10 cellular contexts compared by ENCODE assay signal in the genomic region with DNA sequence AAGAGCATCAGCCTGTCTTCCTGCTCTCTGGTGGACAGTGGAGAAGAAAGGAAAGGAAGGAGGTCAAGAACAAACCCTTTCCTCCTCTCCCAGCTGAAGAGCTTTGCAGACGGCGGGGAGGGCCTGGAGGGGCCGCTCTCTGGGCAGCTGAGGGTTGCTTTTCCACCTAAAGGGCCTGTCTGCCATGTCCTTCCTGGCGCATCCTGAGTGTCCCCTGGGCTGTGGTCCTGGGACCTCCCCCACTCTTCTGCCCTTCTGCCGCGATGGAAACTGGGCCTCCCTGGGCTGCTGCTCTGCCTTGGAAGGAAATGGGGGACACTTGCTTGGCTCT.
DNase-seq lines count a peak whose midpoint lies in the region; ATAC-seq and TF ChIP-seq lines count a peak whose summit lies in the region.
"Had no signal": no experiment of that assay in that cellular context is flagged by ENCODE, and none has a peak within 500 bp of the region (broad histone marks: within the 10 kb centered on the region; RNA-seq: fewer than 3 reads in every experiment).

No MANE protein-coding gene starts in this region.

- no peaks in the 10 kb centered on the region for H3K9me2 ChIP-seq in GM23248 (ENCODE audit: insufficient read depth)

- TF ChIP-seq CTCF in MCF 10A (IDR thresholded peaks at IDR 0.05; ENCODE audit: unreplicated experiment), result no peak

- H3K9ac ChIP-seq in GM23248, result no peak overlapping the region
- peak overlapping the region; percentile 57 for H3K9ac ChIP-seq in skeletal muscle satellite cell (ENCODE audit: low read depth, low read length)

- POLR2A ChIA-PET in MCF 10A (lab: Yijun Ruan, JAX), result interaction anchor here (0.5 to 12.7 kb wide), 15 partner anchors 9 to 271 kb away, joined by 3 to 188 read pairs (median 3); a partner anchor contains a TSS

- peak overlapping the region; percentile 72 for H2AFZ ChIP-seq in GM23248

- ATAC-seq in left colon (peak; percentile 0), HG03521 (IDR thresholded peaks at IDR 0.05; ENCODE audit: unreplicated experiment) (no peak), GM21423 (IDR thresholded peaks at IDR 0.05; ENCODE audit: unreplicated experiment) (no peak)

- peaks cover 14% of the 10 kb centered on the region for H3K4me1 Mint-ChIP-seq in MCF 10A (ENCODE audit: insufficient read depth, unreplicated experiment)
- H3K4me1 Mint-ChIP-seq: activated naive CD4-positive, alpha-beta T cell treated with anti-CD3 and anti-CD28 coated beads, Interleukin-2, amount 50 U/mL, for 24 hours; CD4-positive, CD25-positive, alpha-beta regulatory T cell had no signal

- no peaks in the 10 kb centered on the region for H3K9me3 Mint-ChIP-seq in MCF 10A (ENCODE audit: unreplicated experiment)
- H3K9me3 Mint-ChIP-seq: activated naive CD4-positive, alpha-beta T cell treated with anti-CD3 and anti-CD28 coated beads, Interleukin-2, amount 50 U/mL, for 24 hours had no signal

- H3K27me3 ChIP-seq in GM23248 (replicated peaks; ENCODE audit: insufficient read depth), result no peaks in the 10 kb centered on the region
- H3K27me3 ChIP-seq in skeletal muscle satellite cell (ENCODE audit: control insufficient read depth, insufficient read depth, low read length), result no peaks in the 10 kb centered on the region

- no peak overlapping the region for H3K4me2 ChIP-seq in GM23248 (ENCODE audit: unreplicated experiment)
- peak overlapping the region; percentile 79 for H3K4me2 ChIP-seq in skeletal muscle satellite cell (ENCODE audit: low read length)

- CTCF ChIA-PET in MCF 10A (lab: Yijun Ruan, JAX), result no interaction called here

- DNase-seq in GM23248 (no peak), MCF 10A (ENCODE audit: unreplicated experiment) (no peak), left colon (no peak), NCI-H2029 treated with DMSO at 0.1 percent for 48 hours (lab: John Stamatoyannopoulos, UW) (no peak)
- DNase-seq in stimulated activated CD4-positive, alpha-beta T cell treated with anti-CD3 and anti-CD28 coated beads, Interleukin-1b, Interleukin-23, amount 100 ng/mL, for 48 hours, result no peak

- peaks cover 6% of the 10 kb centered on the region for H3K36me3 Mint-ChIP-seq in MCF 10A (ENCODE audit: insufficient read depth, unreplicated experiment)
- H3K36me3 Mint-ChIP-seq: activated naive CD4-positive, alpha-beta T cell treated with anti-CD3 and anti-CD28 coated beads, Interleukin-2, amount 50 U/mL, for 24 hours; CD4-positive, CD25-positive, alpha-beta regulatory T cell had no signal

- H3K4me1 ChIP-seq in GM23248 (ENCODE audit: insufficient read depth) (peaks cover 13% of the 10 kb centered on the region), skeletal muscle satellite cell (ENCODE audit: control insufficient read depth, insufficient read depth, low read length) (peaks cover 28% of the 10 kb centered on the region)

- in situ Hi-C loops in GM23248 (cut with MboI), result no loop called here

- WGBS in GM23248 (ENCODE audit: low coverage in 1 of 2, low lambda C conversion rate in 2 of 2, missing lambda C conversion rate in 2 of 2), 2 experiments, result 60 to 61% methylated on average over 6 of the region's 6 CpGs

- H3K36me3 ChIP-seq in GM23248 (ENCODE audit: low read depth) (no peaks in the 10 kb centered on the region), skeletal muscle satellite cell (ENCODE audit: insufficient read depth, low read length) (no peaks in the 10 kb centered on the region)

- no peaks in the 10 kb centered on the region for H3K79me2 ChIP-seq in GM23248 (ENCODE audit: insufficient read depth)

- no peak overlapping the region for H3K4me3 Mint-ChIP-seq in MCF 10A (ENCODE audit: unreplicated experiment)
- H3K4me3 Mint-ChIP-seq: activated naive CD4-positive, alpha-beta T cell treated with anti-CD3 and anti-CD28 coated beads, Interleukin-2, amount 50 U/mL, for 24 hours; CD4-positive, CD25-positive, alpha-beta regulatory T cell had no signal

- no peaks in the 10 kb centered on the region for H3K27me3 Mint-ChIP-seq in MCF 10A (ENCODE audit: insufficient read depth, unreplicated experiment)

- no peaks in the 10 kb centered on the region for H4K20me1 ChIP-seq in GM23248 (ENCODE audit: insufficient read depth)

- 0 out of 2 replicates have a peak overlapping the region, but pooled peaks have one; percentile 46 for H3K4me3 ChIP-seq in GM23248
- H3K4me3 ChIP-seq in skeletal muscle satellite cell (ENCODE audit: low read length), result peak overlapping the region; percentile 53

- BruUV-seq in MCF 10A (replicated peaks; lab: Mats Ljungman, UMichigan), result TSS peak; percentile 66

- H3F3A ChIP-seq in GM23248 (ENCODE audit: insufficient read depth), result no peaks in the 10 kb centered on the region; the same call in 1 of the 2 replicates

- H3K27ac Mint-ChIP-seq in MCF 10A (ENCODE audit: low read depth, unreplicated experiment), result no peak overlapping the region
- H3K27ac Mint-ChIP-seq: activated naive CD4-positive, alpha-beta T cell treated with anti-CD3 and anti-CD28 coated beads, Interleukin-2, amount 50 U/mL, for 24 hours; CD4-positive, CD25-positive, alpha-beta regulatory T cell had no signal

- intact Hi-C loops in MCF 10A (cut with micrococcal nuclease), result loop anchor here (2.0 to 10.0 kb wide), 4 partner anchors 46 to 132 kb away; a partner anchor contains a TSS
- intact Hi-C loops in left colon (cut with DNase I, micrococcal nuclease), result no loop called here

- H3K27ac ChIP-seq in GM23248, result no peak overlapping the region

- H3K9me3 ChIP-seq in GM23248 (ENCODE audit: low read depth) (no peaks in the 10 kb centered on the region), skeletal muscle satellite cell (replicated peaks; ENCODE audit: low read length) (no peaks in the 10 kb centered on the region)
